Comparison of ENCODE assay signal across 8 cellular contexts in the genomic region with DNA sequence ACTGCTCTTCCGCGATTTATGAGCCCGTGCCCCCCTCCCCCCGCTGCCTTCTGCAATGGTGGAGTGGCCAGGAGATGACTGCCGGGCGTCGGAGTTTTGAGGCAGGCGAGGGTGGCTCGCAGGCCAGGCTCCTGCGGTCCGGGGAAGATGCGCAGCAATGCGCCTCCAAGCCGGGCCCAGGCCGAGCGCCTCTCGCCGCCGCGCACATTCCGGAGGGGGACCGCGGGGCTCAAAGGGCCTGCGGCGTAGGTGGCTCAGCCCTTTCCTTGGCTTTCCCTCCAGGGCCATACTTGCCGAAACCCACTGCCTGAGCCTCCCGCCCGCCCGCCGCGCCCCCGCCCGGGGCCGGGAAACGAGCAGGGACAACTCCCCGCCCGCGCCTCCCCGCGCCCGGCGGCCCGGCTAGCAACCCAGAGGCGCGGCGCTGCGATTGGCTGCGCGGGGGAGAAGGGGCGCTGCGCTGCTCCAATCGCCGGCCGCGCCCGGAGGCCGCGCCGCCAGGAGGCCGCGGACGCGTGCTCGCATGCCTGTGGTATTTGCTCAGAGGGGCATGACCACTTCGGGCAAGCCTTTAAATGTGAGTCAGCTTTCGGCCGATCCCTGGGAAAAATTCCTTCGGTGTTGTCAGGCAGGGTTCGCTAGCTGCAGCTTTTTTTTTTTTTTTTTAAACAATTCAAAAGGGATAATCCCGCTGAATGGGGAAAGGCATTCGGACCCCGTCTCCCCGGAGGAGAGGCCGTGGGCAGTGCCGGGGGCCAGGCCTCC.
A peak's percentile ranks its signal among the peaks of the same experiment; 100 is the strongest.
DNase-seq lines count a peak whose midpoint lies in the region; ATAC-seq lines count a peak whose summit lies in the region.

No MANE protein-coding gene starts in this region.

- no peaks in the 10 kb centered on the region for H3K9me3 Mint-ChIP-seq in activated naive CD8-positive, alpha-beta T cell (ENCODE audit: low read depth)

- peak overlapping the region; percentile 70 for H3K4me3 Mint-ChIP-seq in activated naive CD8-positive, alpha-beta T cell

- peaks cover 2% of the 10 kb centered on the region; the same call in 1 of the 2 replicates for H3K27me3 ChIP-seq in SJSA1 (replicated peaks)

- H3K4me3 ChIP-seq in GM08714 (ENCODE audit: low read length) (peak overlapping the region; percentile 20; the same call in 1 of the 2 replicates), SJSA1 (peak overlapping the region; percentile 36)

- no peaks in the 10 kb centered on the region for H3K27me3 Mint-ChIP-seq in activated naive CD8-positive, alpha-beta T cell

- DNase-seq in SJSA1 (ENCODE audit: low read depth in 1 of 2, low spot score in 2 of 2) (peak; percentile 96 to 97), glomerular visceral epithelial cell (ENCODE audit: extremely low spot score) (peak; percentile 97), occipital lobe (lab: John Stamatoyannopoulos, UW) (peak; percentile 64), stromal cell of bone marrow (ENCODE audit: low read depth) (peak; percentile 97)

- ATAC-seq in HG03045 (IDR thresholded peaks at IDR 0.05; ENCODE audit: unreplicated experiment), result peak; percentile 82
- no peak for ATAC-seq in GM18858 (IDR thresholded peaks at IDR 0.05; ENCODE audit: unreplicated experiment)

- no peaks in the 10 kb centered on the region for H3K36me3 ChIP-seq in SJSA1

- H3K4me1 Mint-ChIP-seq in activated naive CD8-positive, alpha-beta T cell (ENCODE audit: low read depth), result peaks cover 43% of the 10 kb centered on the region

- peaks cover 14% of the 10 kb centered on the region for H3K4me1 ChIP-seq in SJSA1 (replicated peaks)

- H3K27ac ChIP-seq in SJSA1, result peak overlapping the region; percentile 83

- H3K9me3 ChIP-seq in SJSA1 (replicated peaks), result no peaks in the 10 kb centered on the region

- H3K36me3 Mint-ChIP-seq in activated naive CD8-positive, alpha-beta T cell, result no peaks in the 10 kb centered on the region

- peak overlapping the region; percentile 69 for H3K27ac Mint-ChIP-seq in activated naive CD8-positive, alpha-beta T cell
